ENCODE assay signal across 31 cellular contexts in genomic region chr12:92722897-92723296, GRCh38. TPM values are rescaled to one million over a fixed set of nuclear protein-coding genes. Genes with fewer than 3 reads are reported as not detected.
"Had no signal": no experiment of that assay in that cellular context is flagged by ENCODE, and none has a peak within 500 bp of the region (broad histone marks: within the 10 kb centered on the region; RNA-seq: fewer than 3 reads in every experiment).

No MANE protein-coding gene starts in this region.

- DNase-seq: colonic mucosa; cortex of kidney; effector CD8-positive, alpha-beta T cell; effector memory CD8-positive, alpha-beta T cell; endodermal cell; erythroblast; esophagus squamous epithelium; foreskin fibroblast; foreskin melanocyte; gastrocnemius medialis; glutamatergic neuron; heart right ventricle; islet precursor cell; left cardiac atrium; left lung; left ventricle myocardium superior; lower lobe of right lung; mesenchymal stem cell; midbrain; mucosa of descending colon had no signal

- H3K4me1 ChIP-seq: colonic mucosa, esophagus squamous epithelium, gastrocnemius medialis, lower lobe of right lung had no signal

- H3K4me3 Mint-ChIP-seq: central memory CD8-positive, alpha-beta T cell; dendritic cell treated with granulocyte-macrophage colony-stimulating factor and Interleukin-4, amounts not matched to agents 40 ng/mL and 50 ng/mL, for 4 days; effector memory CD8-positive, alpha-beta T cell; endodermal cell had no signal

- H3K4me1 Mint-ChIP-seq: central memory CD8-positive, alpha-beta T cell; endodermal cell had no signal

- H3K9me3 ChIP-seq: colonic mucosa, esophagus squamous epithelium, gastrocnemius medialis, lower lobe of right lung had no signal

- H3K27ac Mint-ChIP-seq: dendritic cell treated with granulocyte-macrophage colony-stimulating factor and Interleukin-4, amounts not matched to agents 40 ng/mL and 50 ng/mL, for 4 days; effector memory CD8-positive, alpha-beta T cell; endodermal cell had no signal

- H3K27ac ChIP-seq: colonic mucosa, epithelial cell of prostate, esophagus squamous epithelium, gastrocnemius medialis, heart right ventricle, left lung, lower lobe of right lung had no signal

- H3K36me3 ChIP-seq: colonic mucosa, esophagus squamous epithelium, gastrocnemius medialis, heart right ventricle, left lung, lower lobe of right lung had no signal

- FAIRE-seq: endometrium had no signal

- H3K4me3 ChIP-seq: colonic mucosa, esophagus squamous epithelium, gastrocnemius medialis, heart right ventricle, left lung, lower lobe of right lung, mucosa of descending colon had no signal

- H3K27me3 Mint-ChIP-seq: dendritic cell treated with granulocyte-macrophage colony-stimulating factor and Interleukin-4, amounts not matched to agents 40 ng/mL and 50 ng/mL, for 4 days had no signal

RNA-seq across cellular contexts. Expression of gene PLEKHG7, which starts 20.1 kb away (rescaled TPM):
- total RNA-seq: chondrocyte, dermis microvascular lymphatic vessel endothelial cell, endodermal cell, esophagus squamous epithelium, gastrocnemius medialis, glomerular endothelial cell, heart right ventricle, kidney epithelial cell, left cardiac atrium, left ventricle myocardium superior, lower leg skin, lung microvascular endothelial cell, mesenteric fat pad had no signal
